Comparison of ENCODE assay signal across 9 cellular contexts in the genomic region with DNA sequence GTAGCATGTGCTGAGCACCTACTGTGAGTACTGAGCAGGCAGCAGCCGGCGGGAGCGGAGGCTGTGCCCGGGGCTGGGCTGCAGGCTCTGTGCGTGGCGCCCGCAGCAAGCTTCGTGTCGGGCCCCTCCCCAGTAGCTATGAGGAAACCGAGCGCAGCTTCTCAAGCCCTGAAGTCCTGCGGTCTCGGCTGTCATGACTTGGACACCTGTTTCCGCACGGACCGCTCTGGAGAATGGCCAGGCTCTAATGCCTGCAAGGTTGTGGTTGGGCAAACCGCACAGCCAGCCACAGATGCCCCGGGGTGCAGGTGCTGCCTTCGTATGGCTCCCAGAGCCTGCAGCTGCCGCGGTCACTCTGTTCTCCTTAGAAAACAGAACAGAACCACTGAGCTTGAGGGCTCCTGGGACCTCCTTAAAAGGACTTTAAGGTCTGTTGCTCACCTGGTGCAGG. TPM values are rescaled to one million over a fixed set of nuclear protein-coding genes. Genes with fewer than 3 reads are reported as not detected.
DNase-seq lines count a peak whose midpoint lies in the region; ATAC-seq and TF ChIP-seq lines count a peak whose summit lies in the region.
"Had no signal": no experiment of that assay in that cellular context is flagged by ENCODE, and none has a peak within 500 bp of the region (broad histone marks: within the 10 kb centered on the region; RNA-seq: fewer than 3 reads in every experiment).

No MANE protein-coding gene starts in this region.

- H2AFZ ChIP-seq in PC-3 (ENCODE audit: low read length) = no peak overlapping the region

- ATAC-seq in HG03064 (IDR thresholded peaks at IDR 0.05; ENCODE audit: low read depth, unreplicated experiment) (peak; percentile 56), PC-3 (no peak), SK-N-SH treated with all-trans-retinoic acid at 6 μM for 48 hours (no peak)
- ATAC-seq in stimulated activated naive B cell treated with anti-CD40 and anti-IgM and Interleukin-4, amounts not matched to agents 10 μg/mL and 1 μg/mL and 100 μg/mL, for 72 hours (replicated peaks) = peak; percentile 82 to 83

- no peak for TF ChIP-seq CTCF in PC-3 (conservative IDR thresholded peaks at IDR 0.05; ENCODE audit: low read depth, low read length)

- no peak overlapping the region for H3K4me3 Mint-ChIP-seq in activated CD4-positive, alpha-beta T cell treated with anti-CD3 and anti-CD28 coated beads, Interleukin-2, amount 10 ng/mL, durations not matched to agents 7 days and 5 days
- H3K4me3 Mint-ChIP-seq in stimulated activated naive B cell treated with anti-CD40 and anti-IgM and Interleukin-4, amounts not matched to agents 10 μg/mL and 1 μg/mL and 100 μg/mL, for 72 hours = peak overlapping the region in 1 of 2 donors; percentile 30

- H3K4me1 ChIP-seq in SJCRH30 (peaks cover 16% of the 10 kb centered on the region), PC-3 (ENCODE audit: insufficient read depth, low read length) (no peaks in the 10 kb centered on the region)

- CTCF ChIA-PET in activated CD4-positive, alpha-beta T cell treated with anti-CD3 and anti-CD28 coated beads, Interleukin-2, amount 10 ng/mL, durations not matched to agents 7 days and 5 days (lab: Charles Lee) = interaction anchor here (1.0 to 2.9 kb wide), 3 partner anchors 8 to 29 kb away, joined by 3 to 8 read pairs (median 4); no protein-coding TSS in a partner anchor
- CTCF ChIA-PET in PC-3 (lab: Charles Lee) = no interaction called here

- H3K27me3 ChIP-seq in SJCRH30 (no peaks in the 10 kb centered on the region), PC-3 (ENCODE audit: low read length) (no peaks in the 10 kb centered on the region)

- no peaks in the 10 kb centered on the region for H3K79me2 ChIP-seq in PC-3 (ENCODE audit: low read length)

- H3K4me2 ChIP-seq in PC-3 (ENCODE audit: low read length) = no peak overlapping the region

- DNase-seq in activated CD4-positive, alpha-beta T cell treated with anti-CD3 and anti-CD28 coated beads, Interleukin-2, amount 10 ng/mL, durations not matched to agents 7 days and 5 days = no peak
- DNase-seq in activated CD4-positive, alpha-beta T cell treated with anti-CD3 and anti-CD28 coated beads for 48 hours = no peak
- DNase-seq in SJCRH30 (peak; percentile 96 to 98), AML-193 (lab: John Stamatoyannopoulos, UW) (no peak), PC-3 (no peak)
- peak; percentile 73 for DNase-seq in stimulated activated naive B cell treated with anti-CD40 and anti-IgM and Interleukin-4, amounts not matched to agents 10 μg/mL and 1 μg/mL and 100 μg/mL, for 72 hours
- DNase-seq: IMR-90 had no signal

- peaks cover 8% of the 10 kb centered on the region for H3K36me3 Mint-ChIP-seq in activated CD4-positive, alpha-beta T cell treated with anti-CD3 and anti-CD28 coated beads, Interleukin-2, amount 10 ng/mL, durations not matched to agents 7 days and 5 days (ENCODE audit: low read depth)
- H3K36me3 Mint-ChIP-seq in stimulated activated naive B cell treated with anti-CD40 and anti-IgM and Interleukin-4, amounts not matched to agents 10 μg/mL and 1 μg/mL and 100 μg/mL, for 72 hours = peaks cover 53 to 64% of the 10 kb centered on the region in 2 donors

- H3K27ac Mint-ChIP-seq in activated CD4-positive, alpha-beta T cell treated with anti-CD3 and anti-CD28 coated beads, Interleukin-2, amount 10 ng/mL, durations not matched to agents 7 days and 5 days = peak overlapping the region; percentile 90
- H3K27ac Mint-ChIP-seq in stimulated activated naive B cell treated with anti-CD40 and anti-IgM and Interleukin-4, amounts not matched to agents 10 μg/mL and 1 μg/mL and 100 μg/mL, for 72 hours = peak overlapping the region; percentile 84

- no peak overlapping the region for H3K9ac ChIP-seq in PC-3 (ENCODE audit: low read length)

- POLR2A ChIA-PET in activated CD4-positive, alpha-beta T cell treated with anti-CD3 and anti-CD28 coated beads, Interleukin-2, amount 10 ng/mL, durations not matched to agents 7 days and 5 days (lab: Charles Lee) = no interaction called here
- POLR2A ChIA-PET in PC-3 (lab: Charles Lee; ENCODE audit: unreplicated experiment) = no interaction called here

- H3K36me3 ChIP-seq in SJCRH30 = peaks cover 51% of the 10 kb centered on the region
- peaks cover 83% of the 10 kb centered on the region for H3K36me3 ChIP-seq in PC-3 (ENCODE audit: low read depth, low read length)

- no peak overlapping the region for H3K4me3 ChIP-seq in SJCRH30
- H3K4me3 ChIP-seq in PC-3 (ENCODE audit: low read length) = no peak overlapping the region

- no peaks in the 10 kb centered on the region for H3F3A ChIP-seq in PC-3 (ENCODE audit: low read length, unreplicated experiment)

- peaks cover 9% of the 10 kb centered on the region for H3K4me1 Mint-ChIP-seq in activated CD4-positive, alpha-beta T cell treated with anti-CD3 and anti-CD28 coated beads, Interleukin-2, amount 10 ng/mL, durations not matched to agents 7 days and 5 days
- peaks cover 27 to 35% of the 10 kb centered on the region in 2 donors for H3K4me1 Mint-ChIP-seq in stimulated activated naive B cell treated with anti-CD40 and anti-IgM and Interleukin-4, amounts not matched to agents 10 μg/mL and 1 μg/mL and 100 μg/mL, for 72 hours

- H3K27me3 Mint-ChIP-seq in activated CD4-positive, alpha-beta T cell treated with anti-CD3 and anti-CD28 coated beads, Interleukin-2, amount 10 ng/mL, durations not matched to agents 7 days and 5 days = no peaks in the 10 kb centered on the region
- no peaks in the 10 kb centered on the region for H3K27me3 Mint-ChIP-seq in stimulated activated naive B cell treated with anti-CD40 and anti-IgM and Interleukin-4, amounts not matched to agents 10 μg/mL and 1 μg/mL and 100 μg/mL, for 72 hours

- H3K27ac ChIP-seq in SJCRH30 (no peak overlapping the region), PC-3 (ENCODE audit: low read length) (no peak overlapping the region)

- no peaks in the 10 kb centered on the region for H3K9me3 Mint-ChIP-seq in activated CD4-positive, alpha-beta T cell treated with anti-CD3 and anti-CD28 coated beads, Interleukin-2, amount 10 ng/mL, durations not matched to agents 7 days and 5 days
- no peaks in the 10 kb centered on the region for H3K9me3 Mint-ChIP-seq in stimulated activated naive B cell treated with anti-CD40 and anti-IgM and Interleukin-4, amounts not matched to agents 10 μg/mL and 1 μg/mL and 100 μg/mL, for 72 hours

- H3K9me2 ChIP-seq in PC-3 (replicated peaks; ENCODE audit: low read length) = no peaks in the 10 kb centered on the region

- H3K9me3 ChIP-seq in SJCRH30 (replicated peaks) (no peaks in the 10 kb centered on the region), PC-3 (ENCODE audit: low read length) (no peaks in the 10 kb centered on the region)

- BruUV-seq in PC-3 (replicated peaks; lab: Mats Ljungman, UMichigan) = no TSS peak

- H4K20me1 ChIP-seq in PC-3 (ENCODE audit: low read length) = no peaks in the 10 kb centered on the region

- intact Hi-C loops in PC-3 (cut with micrococcal nuclease) = no loop called here

TF ChIP-seq in SK-N-SH treated with all-trans-retinoic acid at 6 μM for 48 hours, 23 proteins besides CTCF, POLR2A, EP300 and RAD21 (continues in another document):
- no peak for TF ChIP-seq ZC3H10 (CRISPR knock-in tag; IDR thresholded peaks at IDR 0.05)
- TF ChIP-seq CSDC2 (CRISPR knock-in tag; IDR thresholded peaks at IDR 0.05) = no peak
- TF ChIP-seq ZNF565 (CRISPR knock-in tag; conservative IDR thresholded peaks at IDR 0.05; ENCODE audit: low read depth) = no peak
- TF ChIP-seq TCF4 (CRISPR knock-in tag; IDR thresholded peaks at IDR 0.05; ENCODE audit: borderline replicate concordance) = no peak
- TF ChIP-seq, protein P1, sequence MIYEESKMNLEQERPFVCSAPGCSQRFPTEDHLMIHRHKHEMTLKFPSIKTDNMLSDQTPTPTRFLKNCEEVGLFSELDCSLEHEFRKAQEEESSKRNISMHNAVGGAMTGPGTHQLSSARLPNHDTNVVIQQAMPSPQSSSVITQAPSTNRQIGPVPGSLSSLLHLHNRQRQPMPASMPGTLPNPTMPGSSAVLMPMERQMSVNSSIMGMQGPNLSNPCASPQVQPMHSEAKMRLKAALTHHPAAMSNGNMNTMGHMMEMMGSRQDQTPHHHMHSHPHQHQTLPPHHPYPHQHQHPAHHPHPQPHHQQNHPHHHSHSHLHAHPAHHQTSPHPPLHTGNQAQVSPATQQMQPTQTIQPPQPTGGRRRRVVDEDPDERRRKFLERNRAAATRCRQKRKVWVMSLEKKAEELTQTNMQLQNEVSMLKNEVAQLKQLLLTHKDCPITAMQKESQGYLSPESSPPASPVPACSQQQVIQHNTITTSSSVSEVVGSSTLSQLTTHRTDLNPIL (CRISPR knock-in tag; IDR thresholded peaks at IDR 0.05; ENCODE audit: low read depth) = no peak
- no peak for TF ChIP-seq ZFP30 (CRISPR knock-in tag; IDR thresholded peaks at IDR 0.05)
- no peak for TF ChIP-seq ZFP3 (CRISPR knock-in tag; IDR thresholded peaks at IDR 0.05)
- TF ChIP-seq ARNTL (CRISPR knock-in tag; IDR thresholded peaks at IDR 0.05; ENCODE audit: borderline replicate concordance, low read depth) = no peak
- no peak for TF ChIP-seq ISL1 (CRISPR knock-in tag; IDR thresholded peaks at IDR 0.05)
- no peak for TF ChIP-seq SNAI2 (CRISPR knock-in tag; IDR thresholded peaks at IDR 0.05)
- no peak for TF ChIP-seq ZNF70 (CRISPR knock-in tag; IDR thresholded peaks at IDR 0.05)
- TF ChIP-seq RARB (CRISPR knock-in tag; IDR thresholded peaks at IDR 0.05) = no peak
- TF ChIP-seq OSR1 (CRISPR knock-in tag; IDR thresholded peaks at IDR 0.05) = no peak
- TF ChIP-seq, protein P2, sequence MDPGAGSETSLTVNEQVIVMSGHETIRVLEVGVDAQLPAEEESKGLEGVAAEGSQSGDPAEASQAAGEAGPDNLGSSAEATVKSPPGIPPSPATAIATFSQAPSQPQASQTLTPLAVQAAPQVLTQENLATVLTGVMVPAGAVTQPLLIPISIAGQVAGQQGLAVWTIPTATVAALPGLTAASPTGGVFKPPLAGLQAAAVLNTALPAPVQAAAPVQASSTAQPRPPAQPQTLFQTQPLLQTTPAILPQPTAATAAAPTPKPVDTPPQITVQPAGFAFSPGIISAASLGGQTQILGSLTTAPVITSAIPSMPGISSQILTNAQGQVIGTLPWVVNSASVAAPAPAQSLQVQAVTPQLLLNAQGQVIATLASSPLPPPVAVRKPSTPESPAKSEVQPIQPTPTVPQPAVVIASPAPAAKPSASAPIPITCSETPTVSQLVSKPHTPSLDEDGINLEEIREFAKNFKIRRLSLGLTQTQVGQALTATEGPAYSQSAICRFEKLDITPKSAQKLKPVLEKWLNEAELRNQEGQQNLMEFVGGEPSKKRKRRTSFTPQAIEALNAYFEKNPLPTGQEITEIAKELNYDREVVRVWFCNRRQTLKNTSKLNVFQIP (CRISPR knock-in tag; IDR thresholded peaks at IDR 0.05; ENCODE audit: borderline replicate concordance, low read depth) = no peak
- TF ChIP-seq TOX (CRISPR knock-in tag; IDR thresholded peaks at IDR 0.05; ENCODE audit: borderline replicate concordance) = no peak

RNA-seq across cellular contexts. Expression of gene PYGB, which starts 33.7 kb away (rescaled TPM):
- total RNA-seq in activated CD4-positive, alpha-beta T cell treated with anti-CD3 and anti-CD28 coated beads, Interleukin-2, amount 10 ng/mL, durations not matched to agents 7 days and 5 days = 10 to 100 TPM; 28.7 to 30.2 TPM
- total RNA-seq in SJCRH30 (2014; rRNA removed; shearing (Covaris generic)) = 39.1 and 42.3 TPM in 2 replicates
- total RNA-seq in PC-3 (2014; rRNA removed) = 216 and 245 TPM in 2 replicates

Comparison
In these comparisons a context has a peak if more than half of its experiments do, and no peak if none do; other contexts are left out.
1. DNase-seq: peak in SJCRH30 (2 of 2) and stimulated activated naive B cell treated with anti-CD40 and anti-IgM and Interleukin-4, amounts not matched to agents 10 μg/mL and 1 μg/mL and 100 μg/mL, for 72 hours (single experiment); none in activated CD4-positive, alpha-beta T cell treated with anti-CD3 and anti-CD28 coated beads, Interleukin-2, amount 10 ng/mL, durations not matched to agents 7 days and 5 days (single experiment), activated CD4-positive, alpha-beta T cell treated with anti-CD3 and anti-CD28 coated beads for 48 hours (single experiment), AML-193 (0 of 2) and PC-3 (single experiment).
2. ATAC-seq: peak in HG03064 (single experiment) and stimulated activated naive B cell treated with anti-CD40 and anti-IgM and Interleukin-4, amounts not matched to agents 10 μg/mL and 1 μg/mL and 100 μg/mL, for 72 hours (2 of 2); none in PC-3 (single experiment) and SK-N-SH treated with all-trans-retinoic acid at 6 μM for 48 hours (single experiment).